ENCODE assay signal across 13 cellular contexts in genomic region chr3:197518794-197519451, GRCh38.
A peak's percentile ranks its signal among the peaks of the same experiment; 100 is the strongest.
DNase-seq lines count a peak whose midpoint lies in the region; TF ChIP-seq lines count a peak whose summit lies in the region.
"Had no signal": no experiment of that assay in that cellular context is flagged by ENCODE, and none has a peak within 500 bp of the region (broad histone marks: within the 10 kb centered on the region; RNA-seq: fewer than 3 reads in every experiment).

No MANE protein-coding gene starts in this region.

- peak; percentile 30 for DNase-seq in ELR (ENCODE audit: low read depth)
- DNase-seq in T-helper 22 cell (ENCODE audit: low read depth), result peak; percentile 16
- DNase-seq in fibroblast of pulmonary artery (ENCODE audit: low read depth), result peak; percentile 28
- no peak for DNase-seq in NOMO-1 treated with DMSO at 0.1 percent for 48 hours (lab: John Stamatoyannopoulos, UW; ENCODE audit: unreplicated experiment)
- no peak for DNase-seq in midbrain (lab: John Stamatoyannopoulos, UW)
- DNase-seq in NCI-H2171 (lab: John Stamatoyannopoulos, UW), result no peak
- no peak for DNase-seq in activated effector memory CD4-positive, alpha-beta T cell treated with Interleukin-2 at 50 U/mL for 16 hours
- DNase-seq: AML-193, amygdala, hippocampal formation, RPMI8226, thyroid gland had no signal

- H3K4me3 ChIP-seq in fibroblast of pulmonary artery (replicated peaks; ENCODE audit: low read depth, low read length), result no peak overlapping the region
- H3K4me3 ChIP-seq: thyroid gland had no signal

- TF ChIP-seq CTCF in 22Rv1 (IDR thresholded peaks at IDR 0.05) (no peak), fibroblast of pulmonary artery (IDR thresholded peaks at IDR 0.05; ENCODE audit: low read length, missing control alignments) (no peak)

- H3K27ac ChIP-seq in 22Rv1, result peak overlapping the region; percentile 82; the same call in 1 of the 2 replicates
- H3K27ac ChIP-seq: thyroid gland had no signal

Comparison
In these comparisons a context has a peak if more than half of its experiments do, and no peak if none do; other contexts are left out.
1. DNase-seq: peak in ELR (single experiment), T-helper 22 cell (single experiment) and fibroblast of pulmonary artery (single experiment); none in NOMO-1 treated with DMSO at 0.1 percent for 48 hours (single experiment), midbrain (single experiment), NCI-H2171 (single experiment) and activated effector memory CD4-positive, alpha-beta T cell treated with Interleukin-2 at 50 U/mL for 16 hours (single experiment).